ENCODE assay signal across 18 cellular contexts in the genomic region with DNA sequence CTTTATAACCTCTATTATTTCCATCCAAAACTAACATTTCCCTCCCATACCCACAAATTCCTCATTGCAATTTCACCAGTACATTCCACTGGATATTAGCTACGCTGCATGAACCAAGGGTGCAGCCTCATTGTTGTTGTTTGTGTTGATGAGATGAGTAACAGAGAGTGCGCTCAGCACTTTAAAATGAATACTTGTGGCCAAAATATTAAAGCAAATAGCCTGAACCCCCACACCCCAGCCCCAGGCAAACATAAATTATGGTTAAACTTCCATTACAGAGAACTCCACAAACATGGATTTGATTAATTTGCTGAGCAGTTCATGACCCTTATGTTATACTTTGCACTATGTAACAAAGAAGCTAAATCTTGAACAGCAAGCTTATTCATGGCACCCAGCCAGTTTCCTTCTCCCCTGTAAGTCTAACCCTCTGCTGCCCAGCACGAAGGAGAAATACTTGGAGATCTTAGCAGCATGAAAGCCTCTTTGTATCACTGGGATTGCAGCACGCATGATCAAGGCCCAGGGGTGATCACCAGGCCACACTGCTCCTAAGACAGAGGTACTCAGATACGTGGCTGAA.
A peak's percentile ranks its signal among the peaks of the same experiment; 100 is the strongest.
DNase-seq lines count a peak whose midpoint lies in the region; ATAC-seq, FAIRE-seq and TF ChIP-seq lines count a peak whose summit lies in the region.
"Had no signal": no experiment of that assay in that cellular context is flagged by ENCODE, and none has a peak within 500 bp of the region (broad histone marks: within the 10 kb centered on the region; RNA-seq: fewer than 3 reads in every experiment).

No MANE protein-coding gene starts in this region.

- H3K27ac ChIP-seq in mammary epithelial cell (ENCODE audit: insufficient read depth, low read depth, low read length) = no peak overlapping the region
- H3K27ac ChIP-seq: dorsolateral prefrontal cortex, vagina had no signal

- DNase-seq in AG10803 (ENCODE audit: low read depth) (peak; percentile 50), LHCN-M2 (ENCODE audit: low read depth) (peak; percentile 19), mammary epithelial cell (peak; percentile 68), memory B cell (ENCODE audit: low spot score in 2 of 2) (no peak), NCI-H187 (lab: John Stamatoyannopoulos, UW) (no peak), GM19239 (ENCODE audit: insufficient read length, low spot score) (no peak)
- no peak for DNase-seq in activated CD8-positive, alpha-beta T cell treated with anti-CD3 and anti-CD28 coated beads, Interleukin-2, amount 10 ng/mL, durations not matched to agents 7 days and 5 days
- DNase-seq: activated naive CD8-positive, alpha-beta T cell treated with anti-CD3 and anti-CD28 coated beads, Interleukin-2, amount 10 ng/mL, durations not matched to agents 7 days and 5 days; C1 segment of cervical spinal cord; dorsolateral prefrontal cortex; Karpas-422; NCI-H2081; stimulated activated naive CD4-positive, alpha-beta T cell treated with Interleukin-2 at 50 U/mL for 16 hours had no signal

- no peaks in the 10 kb centered on the region for H3K4me1 Mint-ChIP-seq in memory B cell
- no peaks in the 10 kb centered on the region for H3K4me1 Mint-ChIP-seq in activated CD8-positive, alpha-beta T cell treated with anti-CD3 and anti-CD28 coated beads, Interleukin-2, amount 10 ng/mL, durations not matched to agents 7 days and 5 days (ENCODE audit: low read depth)
- H3K4me1 Mint-ChIP-seq: activated naive CD8-positive, alpha-beta T cell treated with anti-CD3 and anti-CD28 coated beads, Interleukin-2, amount 10 ng/mL, durations not matched to agents 7 days and 5 days had no signal

- peak overlapping the region; percentile 24 for H3K27ac Mint-ChIP-seq in memory B cell
- no peak overlapping the region for H3K27ac Mint-ChIP-seq in activated CD8-positive, alpha-beta T cell treated with anti-CD3 and anti-CD28 coated beads, Interleukin-2, amount 10 ng/mL, durations not matched to agents 7 days and 5 days

- intact Hi-C loops in mammary epithelial cell (cut with micrococcal nuclease) = no loop called here

- no peaks in the 10 kb centered on the region for H3K9me3 Mint-ChIP-seq in memory B cell
- H3K9me3 Mint-ChIP-seq in activated CD8-positive, alpha-beta T cell treated with anti-CD3 and anti-CD28 coated beads, Interleukin-2, amount 10 ng/mL, durations not matched to agents 7 days and 5 days (ENCODE audit: insufficient read depth) = no peaks in the 10 kb centered on the region
- H3K9me3 Mint-ChIP-seq: activated naive CD8-positive, alpha-beta T cell treated with anti-CD3 and anti-CD28 coated beads, Interleukin-2, amount 10 ng/mL, durations not matched to agents 7 days and 5 days had no signal

- in situ Hi-C loops in mammary epithelial cell (cut with MboI; ENCODE audit: low sequenced_read_pairs in 2 of 2) = no loop called here

- BruUV-seq in mammary epithelial cell (replicated peaks; lab: Mats Ljungman, UMichigan) = no TSS peak

- ATAC-seq in memory B cell (ENCODE audit: low read depth) (no peak), GM19467 (IDR thresholded peaks at IDR 0.05; ENCODE audit: unreplicated experiment) (no peak)
- ATAC-seq in activated CD8-positive, alpha-beta T cell treated with anti-CD3 and anti-CD28 coated beads, Interleukin-2, amount 10 ng/mL, durations not matched to agents 7 days and 5 days = no peak
- ATAC-seq: SK-N-SH treated with all-trans-retinoic acid at 6 μM for 48 hours had no signal

- no peaks in the 10 kb centered on the region for H3K27me3 Mint-ChIP-seq in memory B cell
- H3K27me3 Mint-ChIP-seq in activated CD8-positive, alpha-beta T cell treated with anti-CD3 and anti-CD28 coated beads, Interleukin-2, amount 10 ng/mL, durations not matched to agents 7 days and 5 days (ENCODE audit: low read depth) = no peaks in the 10 kb centered on the region
- H3K27me3 Mint-ChIP-seq: activated naive CD8-positive, alpha-beta T cell treated with anti-CD3 and anti-CD28 coated beads, Interleukin-2, amount 10 ng/mL, durations not matched to agents 7 days and 5 days had no signal

- TF ChIP-seq CTCF in AG10803 (conservative IDR thresholded peaks at IDR 0.05; ENCODE audit: low read length) (no peak), mammary epithelial cell (conservative IDR thresholded peaks at IDR 0.05 in 1 of 2, IDR thresholded peaks at IDR 0.05 in 1 of 2; ENCODE audit: extremely low read depth in 1 of 2, insufficient read depth in 1 of 2, low read depth in 1 of 2, low read length in 2 of 2) (no peak)

- CTCF ChIA-PET in mammary epithelial cell (lab: Charles Lee; ENCODE audit: low non-redundant PET) = interaction anchor here (0.7 kb wide), 1 partner anchor 26 kb away, joined by 3 read pairs; no protein-coding TSS in a partner anchor
- CTCF ChIA-PET in activated CD8-positive, alpha-beta T cell treated with anti-CD3 and anti-CD28 coated beads, Interleukin-2, amount 10 ng/mL, durations not matched to agents 7 days and 5 days (lab: Charles Lee) = interaction anchor here (1.1 kb wide), 1 partner anchor 8 kb away, joined by 3 read pairs; no protein-coding TSS in a partner anchor

- 39% methylated on average over 5 of the region's 5 CpGs for WGBS in mammary epithelial cell (ENCODE audit: low coverage, missing lambda C conversion rate)

- POLR2A ChIA-PET in activated CD8-positive, alpha-beta T cell treated with anti-CD3 and anti-CD28 coated beads, Interleukin-2, amount 10 ng/mL, durations not matched to agents 7 days and 5 days (lab: Charles Lee) = interaction anchor here (0.8 to 0.9 kb wide), 2 partner anchors 12 to 86 kb away, joined by 3 read pairs; no protein-coding TSS in a partner anchor

- dilution Hi-C loops in mammary epithelial cell (cut with HindIII; ENCODE audit: low sequenced_read_pairs) = no loop called here

- no peaks in the 10 kb centered on the region for H3K79me2 ChIP-seq in mammary epithelial cell (ENCODE audit: insufficient read depth, low read length)

- H3K36me3 Mint-ChIP-seq in memory B cell = peaks cover 37% of the 10 kb centered on the region
- H3K36me3 Mint-ChIP-seq in activated CD8-positive, alpha-beta T cell treated with anti-CD3 and anti-CD28 coated beads, Interleukin-2, amount 10 ng/mL, durations not matched to agents 7 days and 5 days (ENCODE audit: low read depth) = peaks cover 79% of the 10 kb centered on the region

- H3K9ac ChIP-seq in mammary epithelial cell (ENCODE audit: insufficient read depth, low read length) = no peak overlapping the region

- H4K20me1 ChIP-seq in mammary epithelial cell (ENCODE audit: insufficient read depth, low read length) = no peaks in the 10 kb centered on the region

- H3K4me1 ChIP-seq in mammary epithelial cell (ENCODE audit: insufficient read depth, low read length) = peaks cover 6% of the 10 kb centered on the region
- H3K4me1 ChIP-seq: vagina had no signal

- no peaks in the 10 kb centered on the region for H3K9me3 ChIP-seq in mammary epithelial cell (replicated peaks; ENCODE audit: insufficient read depth, low read length)
- H3K9me3 ChIP-seq: vagina had no signal

- no peak for FAIRE-seq in GM19239 (lab: Jason Lieb, UNC)
- FAIRE-seq: H1, keratinocyte had no signal

- no peak overlapping the region for H3K4me2 ChIP-seq in mammary epithelial cell (ENCODE audit: insufficient read depth, low read depth, low read length)

- H3K4me3 ChIP-seq in AG10803 (ENCODE audit: low read length) = no peak overlapping the region
- no peak overlapping the region for H3K4me3 ChIP-seq in mammary epithelial cell (replicated peaks in 1 of 3; ENCODE audit: insufficient read depth in 1 of 3, low read depth in 2 of 3, low read length in 3 of 3)
- H3K4me3 ChIP-seq: dorsolateral prefrontal cortex, vagina had no signal

- no peaks in the 10 kb centered on the region for H3K36me3 ChIP-seq in mammary epithelial cell (ENCODE audit: insufficient read depth, low read length)

- no peak overlapping the region for H2AFZ ChIP-seq in mammary epithelial cell (ENCODE audit: low read depth, low read length)

- H3K4me3 Mint-ChIP-seq in memory B cell = no peak overlapping the region
- no peak overlapping the region for H3K4me3 Mint-ChIP-seq in activated CD8-positive, alpha-beta T cell treated with anti-CD3 and anti-CD28 coated beads, Interleukin-2, amount 10 ng/mL, durations not matched to agents 7 days and 5 days
- H3K4me3 Mint-ChIP-seq: activated naive CD8-positive, alpha-beta T cell treated with anti-CD3 and anti-CD28 coated beads, Interleukin-2, amount 10 ng/mL, durations not matched to agents 7 days and 5 days had no signal

- H3K27me3 ChIP-seq in mammary epithelial cell (ENCODE audit: insufficient read depth, low read length) = no peaks in the 10 kb centered on the region
- H3K27me3 ChIP-seq: vagina had no signal

Comparison
In these comparisons a context has a peak if more than half of its experiments do, and no peak if none do; other contexts are left out.
1. DNase-seq: peak in AG10803 (single experiment), LHCN-M2 (single experiment) and mammary epithelial cell (single experiment); none in memory B cell (0 of 2), NCI-H187 (0 of 2), GM19239 (single experiment) and activated CD8-positive, alpha-beta T cell treated with anti-CD3 and anti-CD28 coated beads, Interleukin-2, amount 10 ng/mL, durations not matched to agents 7 days and 5 days (single experiment).